Comparison of ENCODE assay signal across 13 cellular contexts in genomic region chr1:53412285-53413174, GRCh38. TPM values are rescaled to one million over a fixed set of nuclear protein-coding genes. Genes with fewer than 3 reads are reported as not detected.
A peak's percentile ranks its signal among the peaks of the same experiment; 100 is the strongest.
DNase-seq lines count a peak whose midpoint lies in the region; ATAC-seq, FAIRE-seq and TF ChIP-seq lines count a peak whose summit lies in the region.
"Had no signal": no experiment of that assay in that cellular context is flagged by ENCODE, and none has a peak within 500 bp of the region (broad histone marks: within the 10 kb centered on the region; RNA-seq: fewer than 3 reads in every experiment).

No MANE protein-coding gene starts in this region.

- H3K27ac ChIP-seq in SK-N-SH (ENCODE audit: low read depth in 2 of 2, low read length in 1 of 2) (peak overlapping the region in 1 of 2 experiments; percentile 56; a peak in 2 of 4 replicates), Panc1 (ENCODE audit: low read length) (no peak overlapping the region), cingulate gyrus (ENCODE audit: low read depth, low read length) (peak overlapping the region; percentile 19)

- TF ChIP-seq EP300 in SK-N-SH (IDR thresholded peaks at IDR 0.05; ENCODE audit: borderline replicate concordance in 1 of 2, low read depth in 1 of 2, low read length in 1 of 2): no peak

- POLR2A ChIA-PET in SK-N-SH (lab: Yijun Ruan, JAX) (no interaction called here), Panc1 (lab: Charles Lee) (no interaction called here)

- no peaks in the 10 kb centered on the region for H3K36me3 ChIP-seq in SK-N-SH (replicated peaks in 1 of 2; ENCODE audit: control insufficient read depth in 1 of 2, insufficient read depth in 2 of 2, low read length in 1 of 2)
- H3K36me3 ChIP-seq in Panc1 (ENCODE audit: control insufficient read depth, insufficient read depth, low read length): no peaks in the 10 kb centered on the region
- H3K36me3 ChIP-seq in skeletal muscle satellite cell (ENCODE audit: insufficient read depth, low read length): no peaks in the 10 kb centered on the region

- TF ChIP-seq RAD21 in SK-N-SH (IDR thresholded peaks at IDR 0.05; ENCODE audit: low read length): no peak

- H3K9me3 ChIP-seq in SK-N-SH (no peaks in the 10 kb centered on the region), Panc1 (ENCODE audit: control insufficient read depth, insufficient read depth, low read depth, low read length) (no peaks in the 10 kb centered on the region), skeletal muscle satellite cell (replicated peaks; ENCODE audit: low read length) (no peaks in the 10 kb centered on the region)

- ATAC-seq in SK-N-SH treated with all-trans-retinoic acid at 6 μM for 48 hours: no peak
- ATAC-seq in Panc1: peak; percentile 23
- ATAC-seq in HG02885 (IDR thresholded peaks at IDR 0.05; ENCODE audit: poor library complexity, unreplicated experiment): no peak
- ATAC-seq in HG03175 (IDR thresholded peaks at IDR 0.05; ENCODE audit: unreplicated experiment): no peak

- intact Hi-C loops in Panc1 (cut with micrococcal nuclease; ENCODE audit: unreplicated experiment): no loop called here

- no peaks in the 10 kb centered on the region for H3K79me2 ChIP-seq in SK-N-SH (ENCODE audit: insufficient read depth)

- H3K4me3 ChIP-seq in SK-N-SH (ENCODE audit: low read depth in 2 of 2, low read length in 1 of 2) (no peak overlapping the region), Panc1 (ENCODE audit: low read depth in 2 of 2, low read length in 2 of 2) (no peak overlapping the region), skeletal muscle satellite cell (ENCODE audit: low read length) (no peak overlapping the region)

- DNase-seq in SK-N-SH: no peak
- no peak for DNase-seq in Panc1 (ENCODE audit: low read depth, low spot score)
- no peak for DNase-seq in GM19239 (ENCODE audit: insufficient read length, low spot score)
- DNase-seq: 8988T, NCI-H1092, NCI-H69 had no signal

- no TSS peak for BruUV-seq in Panc1 (replicated peaks; lab: Mats Ljungman, UMichigan)

- in situ Hi-C loops in Panc1 (cut with HindIII; ENCODE audit: low pct_unique_long_range_greater_than_20kb, low sequenced_read_pairs): no loop called here

- H3K27me3 ChIP-seq in SK-N-SH (ENCODE audit: insufficient read depth): no peaks in the 10 kb centered on the region
- no peaks in the 10 kb centered on the region for H3K27me3 ChIP-seq in Panc1 (ENCODE audit: control insufficient read depth, insufficient read depth, low read length)
- peaks cover 25% of the 10 kb centered on the region for H3K27me3 ChIP-seq in skeletal muscle satellite cell (ENCODE audit: control insufficient read depth, insufficient read depth, low read length)

- H3F3A ChIP-seq in SK-N-SH (replicated peaks; ENCODE audit: insufficient read depth): peaks cover 22% of the 10 kb centered on the region

- H3K4me1 ChIP-seq in SK-N-SH (ENCODE audit: control insufficient read depth in 1 of 2, insufficient read depth in 2 of 2, low read depth in 1 of 2, low read length in 1 of 2): peaks cover 17 to 41% of the 10 kb centered on the region in 2 experiments; a peak in 3 of 4 replicates
- H3K4me1 ChIP-seq in Panc1 (ENCODE audit: control insufficient read depth, insufficient read depth, low read length): peaks cover 14% of the 10 kb centered on the region
- peaks cover 46% of the 10 kb centered on the region for H3K4me1 ChIP-seq in skeletal muscle satellite cell (ENCODE audit: control insufficient read depth, insufficient read depth, low read length)

- no peak overlapping the region for H2AFZ ChIP-seq in SK-N-SH (ENCODE audit: low read depth)

- TF ChIP-seq CTCF in SK-N-SH (IDR thresholded peaks at IDR 0.05) (no peak), Panc1 (IDR thresholded peaks at IDR 0.05) (no peak)

- H3K9ac ChIP-seq in SK-N-SH (no peak overlapping the region), skeletal muscle satellite cell (ENCODE audit: low read depth, low read length) (peak overlapping the region; percentile 35)

- 78% methylated on average over 5 of the region's 10 CpGs for WGBS in SK-N-SH (ENCODE audit: low lambda C conversion rate)

- CTCF ChIA-PET in SK-N-SH (lab: Yijun Ruan, JAX) (interaction anchor here (1.0 to 3.9 kb wide), 6 partner anchors 19 to 134 kb away, joined by 3 to 19 read pairs (median 4); no protein-coding TSS in a partner anchor), Panc1 (lab: Charles Lee) (interaction anchor here (0.6 kb wide), 1 partner anchor 19 kb away, joined by 3 read pairs; no protein-coding TSS in a partner anchor)

- H3K4me2 ChIP-seq in SK-N-SH (peak overlapping the region; percentile 66; the same call in 1 of the 2 replicates), skeletal muscle satellite cell (ENCODE audit: low read length) (peak overlapping the region; percentile 71)

- FAIRE-seq in GM19239 (lab: Jason Lieb, UNC): no peak
- FAIRE-seq: colon had no signal

- no peaks in the 10 kb centered on the region for H3K9me2 ChIP-seq in SK-N-SH

- H4K20me1 ChIP-seq in SK-N-SH (ENCODE audit: insufficient read depth): no peaks in the 10 kb centered on the region

TF ChIP-seq in SK-N-SH, 30 proteins besides CTCF, POLR2A, EP300 and RAD21 (continues in another document):
- TF ChIP-seq FOXM1 (IDR thresholded peaks at IDR 0.05; ENCODE audit: low read depth) (no peak), RXRA (IDR thresholded peaks at IDR 0.05; ENCODE audit: borderline replicate concordance, low read depth) (no peak), JUND (IDR thresholded peaks at IDR 0.05) (no peak), SMC3 (IDR thresholded peaks at IDR 0.05; ENCODE audit: low read depth, low read length) (no peak), ELF1 (IDR thresholded peaks at IDR 0.05) (no peak), GATA2 (CRISPR knock-in tag; IDR thresholded peaks at IDR 0.05) (no peak), MXI1 (IDR thresholded peaks at IDR 0.05; ENCODE audit: low read depth, low read length) (no peak)
- TF ChIP-seq, protein P1, sequence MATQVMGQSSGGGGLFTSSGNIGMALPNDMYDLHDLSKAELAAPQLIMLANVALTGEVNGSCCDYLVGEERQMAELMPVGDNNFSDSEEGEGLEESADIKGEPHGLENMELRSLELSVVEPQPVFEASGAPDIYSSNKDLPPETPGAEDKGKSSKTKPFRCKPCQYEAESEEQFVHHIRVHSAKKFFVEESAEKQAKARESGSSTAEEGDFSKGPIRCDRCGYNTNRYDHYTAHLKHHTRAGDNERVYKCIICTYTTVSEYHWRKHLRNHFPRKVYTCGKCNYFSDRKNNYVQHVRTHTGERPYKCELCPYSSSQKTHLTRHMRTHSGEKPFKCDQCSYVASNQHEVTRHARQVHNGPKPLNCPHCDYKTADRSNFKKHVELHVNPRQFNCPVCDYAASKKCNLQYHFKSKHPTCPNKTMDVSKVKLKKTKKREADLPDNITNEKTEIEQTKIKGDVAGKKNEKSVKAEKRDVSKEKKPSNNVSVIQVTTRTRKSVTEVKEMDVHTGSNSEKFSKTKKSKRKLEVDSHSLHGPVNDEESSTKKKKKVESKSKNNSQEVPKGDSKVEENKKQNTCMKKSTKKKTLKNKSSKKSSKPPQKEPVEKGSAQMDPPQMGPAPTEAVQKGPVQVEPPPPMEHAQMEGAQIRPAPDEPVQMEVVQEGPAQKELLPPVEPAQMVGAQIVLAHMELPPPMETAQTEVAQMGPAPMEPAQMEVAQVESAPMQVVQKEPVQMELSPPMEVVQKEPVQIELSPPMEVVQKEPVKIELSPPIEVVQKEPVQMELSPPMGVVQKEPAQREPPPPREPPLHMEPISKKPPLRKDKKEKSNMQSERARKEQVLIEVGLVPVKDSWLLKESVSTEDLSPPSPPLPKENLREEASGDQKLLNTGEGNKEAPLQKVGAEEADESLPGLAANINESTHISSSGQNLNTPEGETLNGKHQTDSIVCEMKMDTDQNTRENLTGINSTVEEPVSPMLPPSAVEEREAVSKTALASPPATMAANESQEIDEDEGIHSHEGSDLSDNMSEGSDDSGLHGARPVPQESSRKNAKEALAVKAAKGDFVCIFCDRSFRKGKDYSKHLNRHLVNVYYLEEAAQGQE (IDR thresholded peaks at IDR 0.05; ENCODE audit: low read depth, low read length): no peak

TF ChIP-seq in SK-N-SH treated with all-trans-retinoic acid at 6 μM for 48 hours, 23 proteins besides CTCF, POLR2A, EP300 and RAD21:
- TF ChIP-seq PPARA (CRISPR knock-in tag; IDR thresholded peaks at IDR 0.05; ENCODE audit: borderline replicate concordance): no peak
- TF ChIP-seq GLIS3 (CRISPR knock-in tag; IDR thresholded peaks at IDR 0.05): no peak
- no peak for TF ChIP-seq ISL1 (CRISPR knock-in tag; IDR thresholded peaks at IDR 0.05)
- TF ChIP-seq ZFP30 (CRISPR knock-in tag; IDR thresholded peaks at IDR 0.05): no peak
- TF ChIP-seq POU6F1 (CRISPR knock-in tag; IDR thresholded peaks at IDR 0.05; ENCODE audit: borderline replicate concordance, low read depth): no peak
TF ChIP-seq in SK-N-SH treated with all-trans-retinoic acid at 6 μM for 48 hours: peak in this region for 0.

RNA-seq across cellular contexts. Expression of gene DMRTB1, which starts 46.7 kb away (rescaled TPM):
- polyA plus RNA-seq in SK-N-SH (2012; rRNA removed): not detected in 2 replicates
- polyA plus RNA-seq in SK-N-SH (2012; cell fraction: cytosol; rRNA removed): not detected in 2 replicates
- not detected in 2 replicates for polyA plus RNA-seq in SK-N-SH (2012; cell fraction: nucleus; rRNA removed)
- not detected for total RNA-seq in Panc1 (2021; ENCODE audit: unreplicated experiment)
- not detected for polyA plus RNA-seq in Panc1 (2012; ENCODE audit: insufficient read length)
- not detected in 2 replicates for total RNA-seq in skeletal muscle satellite cell (2012; rRNA removed)
- total RNA-seq: T-helper 1 cell treated with Interleukin-12 subunit alpha and Interleukin-12 subunit beta and Interleukin-4 antibody, amounts not matched to agents 30 ng/mL and 1 ng/mL, for 36 hours had no signal
